Comparison of ENCODE assay signal across 19 cellular contexts in the genomic region with DNA sequence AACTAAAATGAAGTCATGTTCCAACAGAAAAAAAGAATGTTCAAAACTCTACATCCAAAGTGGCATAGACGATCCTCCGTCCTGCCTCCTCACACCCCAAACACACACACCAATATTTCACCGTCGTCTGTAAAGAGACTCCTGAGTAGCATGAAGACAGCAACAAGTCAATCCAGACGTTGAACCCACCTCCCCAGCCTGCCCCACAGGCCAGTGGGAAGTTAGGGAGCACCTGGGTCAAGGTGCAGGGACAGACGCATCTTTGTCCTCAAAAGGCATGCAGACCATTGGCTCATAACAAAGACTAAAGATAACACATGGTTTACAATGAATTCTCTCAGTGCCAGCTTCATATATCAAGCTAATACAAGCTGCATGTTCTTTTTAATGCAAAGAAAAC.
"Had no signal": no experiment of that assay in that cellular context is flagged by ENCODE, and none has a peak within 500 bp of the region (broad histone marks: within the 10 kb centered on the region; RNA-seq: fewer than 3 reads in every experiment).

No MANE protein-coding gene starts in this region.

- H3K27me3 ChIP-seq: colonic mucosa, foreskin keratinocyte, hepatocyte, left lung had no signal

- H2AFZ ChIP-seq: hepatocyte had no signal

- DNase-seq: cerebellar nuclear complex; colonic mucosa; cortex of kidney; dorsolateral prefrontal cortex; effector CD8-positive, alpha-beta T cell; effector memory CD8-positive, alpha-beta T cell; foreskin keratinocyte; heart left ventricle; hypothalamus; immature natural killer cell; left cardiac atrium; left lung; left ventricle myocardium superior; lower lobe of right lung; mesenchymal stem cell; midbrain had no signal

- H3K27ac ChIP-seq: colonic mucosa, dorsolateral prefrontal cortex, esophagus muscularis mucosa, foreskin keratinocyte, gastroesophageal sphincter, heart left ventricle, hepatocyte, left lung, lower lobe of right lung had no signal

- H3K4me2 ChIP-seq: hepatocyte had no signal

- H3K36me3 ChIP-seq: colonic mucosa, esophagus muscularis mucosa, gastroesophageal sphincter, heart left ventricle, left lung, lower lobe of right lung had no signal

- H3K9me3 ChIP-seq: colonic mucosa had no signal

- ATAC-seq: effector memory CD8-positive, alpha-beta T cell; foreskin keratinocyte; gastroesophageal sphincter; heart left ventricle; left cardiac atrium; left lung; left ventricle myocardium superior; lower lobe of right lung had no signal

- H3K4me1 ChIP-seq: colonic mucosa, esophagus muscularis mucosa, foreskin keratinocyte, gastroesophageal sphincter, heart left ventricle, left lung, lower lobe of right lung had no signal

- H3K4me3 ChIP-seq: colonic mucosa, dorsolateral prefrontal cortex, esophagus muscularis mucosa, gastroesophageal sphincter, heart left ventricle, hepatocyte, left lung, lower lobe of right lung had no signal
